15 cellular contexts compared by ENCODE assay signal in genomic region chr9:129919836-129920235, GRCh38.
DNase-seq lines count a peak whose midpoint lies in the region; ATAC-seq and TF ChIP-seq lines count a peak whose summit lies in the region.
"Had no signal": no experiment of that assay in that cellular context is flagged by ENCODE, and none has a peak within 500 bp of the region (broad histone marks: within the 10 kb centered on the region; RNA-seq: fewer than 3 reads in every experiment).

No MANE protein-coding gene starts in this region.

- no peak for TF ChIP-seq CTCF in CD14-positive monocyte (IDR thresholded peaks at IDR 0.05)
- no peak for TF ChIP-seq CTCF in lower lobe of right lung (IDR thresholded peaks at IDR 0.05)

- H3K4me1 Mint-ChIP-seq in CD14-positive monocyte: peaks cover 38% of the 10 kb centered on the region
- H3K4me1 Mint-ChIP-seq in activated T-helper 17 cell treated with anti-CD3 and anti-CD28 coated beads, Interleukin-2, amount 50 U/mL, for 72 hours: peaks cover 30% of the 10 kb centered on the region

- peaks cover 43% of the 10 kb centered on the region for H3K36me3 ChIP-seq in lower lobe of right lung
- H3K36me3 ChIP-seq: BLaER1 had no signal

- peaks cover 0 to 2% (median 0%) of the 10 kb centered on the region in 3 donors for H3K27me3 Mint-ChIP-seq in CD14-positive monocyte (ENCODE audit: low read depth in 3 of 3)
- H3K27me3 Mint-ChIP-seq in activated T-helper 17 cell treated with anti-CD3 and anti-CD28 coated beads, Interleukin-2, amount 50 U/mL, for 72 hours: no peaks in the 10 kb centered on the region

- in situ Hi-C loops in KBM-7 (cut with MboI; ENCODE audit: low pct_unique_long_range_greater_than_20kb, low sequenced_read_pairs): no loop called here

- DNase-seq in CD14-positive monocyte (ENCODE audit: low spot score) (no peak), KBM-7 (peak; percentile 31), lower lobe of right lung (no peak), anterior cingulate cortex (lab: John Stamatoyannopoulos, UW) (no peak)
- DNase-seq in NK-92 treated with Interleukin-12 subunit alpha and Interleukin-12 subunit beta, amount 100 ng/mL, for 24 hours (lab: John Stamatoyannopoulos, UW): no peak
- DNase-seq: activated CD4-positive, alpha-beta T cell treated with anti-CD3 and anti-CD28 coated beads for 1 hour; activated effector memory CD4-positive, alpha-beta T cell treated with anti-CD3 and anti-CD28 coated beads, Interleukin-2, amount 50 U/mL, for 16 hours; caudate nucleus; EL; NCI-H2171; SW 1271 had no signal

- H3K4me1 ChIP-seq in lower lobe of right lung: no peaks in the 10 kb centered on the region

- intact Hi-C loops in CD14-positive monocyte (cut with micrococcal nuclease) (no loop called here), lower lobe of right lung (cut with DNase I) (no loop called here)

- H3K4me3 Mint-ChIP-seq in CD14-positive monocyte: peak overlapping the region; percentile 68 to 75
- H3K4me3 Mint-ChIP-seq in activated T-helper 17 cell treated with anti-CD3 and anti-CD28 coated beads, Interleukin-2, amount 50 U/mL, for 72 hours: peak overlapping the region; percentile 15

- H3K36me3 Mint-ChIP-seq in CD14-positive monocyte: peaks cover 52 to 76% of the 10 kb centered on the region in 2 donors
- H3K36me3 Mint-ChIP-seq in activated T-helper 17 cell treated with anti-CD3 and anti-CD28 coated beads, Interleukin-2, amount 50 U/mL, for 72 hours (ENCODE audit: low read depth): peaks cover 100% of the 10 kb centered on the region

- no peak overlapping the region for H3K27ac ChIP-seq in lower lobe of right lung
- H3K27ac ChIP-seq: BLaER1 had no signal

- no peaks in the 10 kb centered on the region for H3K9me3 ChIP-seq in lower lobe of right lung
- H3K9me3 ChIP-seq: BLaER1 had no signal

- ATAC-seq in activated T-helper 17 cell treated with anti-CD3 and anti-CD28 coated beads, Interleukin-2, amount 50 U/mL, for 72 hours (replicated peaks): no peak
- ATAC-seq in lower lobe of right lung (peak; percentile 15 to 16), HG02759 (IDR thresholded peaks at IDR 0.05; ENCODE audit: unreplicated experiment) (no peak), GM21447 (IDR thresholded peaks at IDR 0.05; ENCODE audit: unreplicated experiment) (no peak)

- no peaks in the 10 kb centered on the region for H3K27me3 ChIP-seq in lower lobe of right lung (ENCODE audit: low read depth)
- H3K27me3 ChIP-seq: BLaER1 had no signal

- no peaks in the 10 kb centered on the region for H3K9me3 Mint-ChIP-seq in CD14-positive monocyte
- H3K9me3 Mint-ChIP-seq in activated T-helper 17 cell treated with anti-CD3 and anti-CD28 coated beads, Interleukin-2, amount 50 U/mL, for 72 hours: no peaks in the 10 kb centered on the region

- no peak overlapping the region for H3K4me3 ChIP-seq in lower lobe of right lung
- H3K4me3 ChIP-seq: BLaER1 had no signal

- H3K27ac Mint-ChIP-seq in CD14-positive monocyte: peak overlapping the region; percentile 63 to 93 (median 78)
- peak overlapping the region; percentile 73 for H3K27ac Mint-ChIP-seq in activated T-helper 17 cell treated with anti-CD3 and anti-CD28 coated beads, Interleukin-2, amount 50 U/mL, for 72 hours

Comparison
In these comparisons a context has a peak if more than half of its experiments do, and no peak if none do; other contexts are left out.
1. ATAC-seq: peak in lower lobe of right lung (2 of 2); none in activated T-helper 17 cell treated with anti-CD3 and anti-CD28 coated beads, Interleukin-2, amount 50 U/mL, for 72 hours (single experiment), HG02759 (single experiment) and GM21447 (single experiment).